ENCODE assay signal across 16 cellular contexts in genomic region chr20:57581202-57582028, GRCh38. TPM values are rescaled to one million over a fixed set of nuclear protein-coding genes. Genes with fewer than 3 reads are reported as not detected.
DNase-seq lines count a peak whose midpoint lies in the region; ATAC-seq and TF ChIP-seq lines count a peak whose summit lies in the region.
"Had no signal": no experiment of that assay in that cellular context is flagged by ENCODE, and none has a peak within 500 bp of the region (broad histone marks: within the 10 kb centered on the region; RNA-seq: fewer than 3 reads in every experiment).

No MANE protein-coding gene starts in this region.

- TF ChIP-seq EP300 in gastroesophageal sphincter (IDR thresholded peaks at IDR 0.05): no peak

- no peak overlapping the region for H3K4me3 ChIP-seq in gastroesophageal sphincter
- no peak overlapping the region for H3K4me3 ChIP-seq in osteoblast (ENCODE audit: insufficient read depth, low read length)
- no peak overlapping the region for H3K4me3 ChIP-seq in aorta (ENCODE audit: low read length in 2 of 2)

- H3K27me3 ChIP-seq in gastroesophageal sphincter (peaks cover 18% of the 10 kb centered on the region), osteoblast (ENCODE audit: insufficient read depth, low read length) (peaks cover 35% of the 10 kb centered on the region), aorta (ENCODE audit: control insufficient read depth in 1 of 2, insufficient read depth in 2 of 2, low read length in 1 of 2) (no peaks in the 10 kb centered on the region)

- intact Hi-C loops in aorta (cut with DNase I): no loop called here

- H3K36me3 Mint-ChIP-seq in activated CD8-positive, alpha-beta T cell treated with anti-CD3 and anti-CD28 coated beads, Interleukin-2, amount 10 ng/mL, durations not matched to agents 7 days and 5 days (ENCODE audit: low read depth): no peaks in the 10 kb centered on the region

- CTCF ChIA-PET in activated CD8-positive, alpha-beta T cell treated with anti-CD3 and anti-CD28 coated beads, Interleukin-2, amount 10 ng/mL, durations not matched to agents 7 days and 5 days (lab: Charles Lee): no interaction called here

- no peak overlapping the region for H3K4me2 ChIP-seq in osteoblast (ENCODE audit: insufficient read depth, low read length)

- peak overlapping the region in 3 of 4 donors; percentile 81 to 87 (median 83) for H3K27ac ChIP-seq in gastroesophageal sphincter
- no peak overlapping the region for H3K27ac ChIP-seq in osteoblast (ENCODE audit: low read depth, low read length)
- H3K27ac ChIP-seq in aorta (ENCODE audit: low read depth in 1 of 2, low read length in 2 of 2): no peak overlapping the region
- H3K27ac ChIP-seq: 22Rv1 had no signal

- TF ChIP-seq CTCF in gastroesophageal sphincter (IDR thresholded peaks at IDR 0.05) (no peak), osteoblast (IDR thresholded peaks at IDR 0.05; ENCODE audit: extremely low read depth, low read depth, low read length) (no peak)

- no peaks in the 10 kb centered on the region for H3K9me3 ChIP-seq in gastroesophageal sphincter
- H3K9me3 ChIP-seq in osteoblast (ENCODE audit: low read depth, low read length): peaks cover 2% of the 10 kb centered on the region
- H3K9me3 ChIP-seq in aorta (ENCODE audit: control insufficient read depth, low read length): no peaks in the 10 kb centered on the region

- H3K27me3 Mint-ChIP-seq in activated CD8-positive, alpha-beta T cell treated with anti-CD3 and anti-CD28 coated beads, Interleukin-2, amount 10 ng/mL, durations not matched to agents 7 days and 5 days (ENCODE audit: low read depth): peaks cover 28% of the 10 kb centered on the region

- H4K20me1 ChIP-seq in osteoblast (ENCODE audit: insufficient read depth, low read length): no peaks in the 10 kb centered on the region

- WGBS in gastroesophageal sphincter (ENCODE audit: low coverage in 1 of 2), 2 donors: 57 to 77% methylated on average over 1 to 8 of the region's 14 CpGs
- WGBS in aorta, 2 donors: 91 to 95% methylated on average over 14 of the region's 14 CpGs

- POLR2A ChIA-PET in activated CD8-positive, alpha-beta T cell treated with anti-CD3 and anti-CD28 coated beads, Interleukin-2, amount 10 ng/mL, durations not matched to agents 7 days and 5 days (lab: Charles Lee): no interaction called here

- no peak overlapping the region for H2AFZ ChIP-seq in osteoblast (ENCODE audit: low read length)

- H3K9me3 Mint-ChIP-seq in activated CD8-positive, alpha-beta T cell treated with anti-CD3 and anti-CD28 coated beads, Interleukin-2, amount 10 ng/mL, durations not matched to agents 7 days and 5 days (ENCODE audit: insufficient read depth): no peaks in the 10 kb centered on the region
- H3K9me3 Mint-ChIP-seq: activated T-cell treated with anti-CD3 and anti-CD28 coated beads, Interleukin-2, amount 50 U/mL, for 24 hours had no signal

- H3K79me2 ChIP-seq in osteoblast (ENCODE audit: insufficient read depth, low read length): no peaks in the 10 kb centered on the region

- no peaks in the 10 kb centered on the region for H3K4me1 Mint-ChIP-seq in activated CD8-positive, alpha-beta T cell treated with anti-CD3 and anti-CD28 coated beads, Interleukin-2, amount 10 ng/mL, durations not matched to agents 7 days and 5 days (ENCODE audit: low read depth)

- TF ChIP-seq POLR2A in gastroesophageal sphincter (IDR thresholded peaks at IDR 0.05): no peak

- ATAC-seq in gastroesophageal sphincter: peak; percentile 56
- ATAC-seq in aorta (ENCODE audit: low FRiP score): no peak
- ATAC-seq in activated CD4-positive, CD25-positive, alpha-beta regulatory T cell treated with anti-CD3 and anti-CD28 coated beads, Interleukin-2, amount 50 U/mL, for 24 hours: no peak
- no peak for ATAC-seq in activated CD8-positive, alpha-beta T cell treated with anti-CD3 and anti-CD28 coated beads, Interleukin-2, amount 10 ng/mL, durations not matched to agents 7 days and 5 days

- no peak overlapping the region for H3K4me3 Mint-ChIP-seq in activated CD8-positive, alpha-beta T cell treated with anti-CD3 and anti-CD28 coated beads, Interleukin-2, amount 10 ng/mL, durations not matched to agents 7 days and 5 days
- H3K4me3 Mint-ChIP-seq: activated T-cell treated with anti-CD3 and anti-CD28 coated beads, Interleukin-2, amount 50 U/mL, for 24 hours had no signal

- no peak overlapping the region for H3K27ac Mint-ChIP-seq in activated CD8-positive, alpha-beta T cell treated with anti-CD3 and anti-CD28 coated beads, Interleukin-2, amount 10 ng/mL, durations not matched to agents 7 days and 5 days
- H3K27ac Mint-ChIP-seq: activated T-cell treated with anti-CD3 and anti-CD28 coated beads, Interleukin-2, amount 50 U/mL, for 24 hours had no signal

- peaks cover 0 to 62% (median 7%) of the 10 kb centered on the region in 3 donors for H3K4me1 ChIP-seq in gastroesophageal sphincter
- H3K4me1 ChIP-seq in osteoblast (ENCODE audit: insufficient read depth, low read length): peaks cover 7% of the 10 kb centered on the region
- no peaks in the 10 kb centered on the region for H3K4me1 ChIP-seq in aorta (ENCODE audit: control insufficient read depth in 1 of 2, insufficient read depth in 2 of 2, low read length in 2 of 2)

- DNase-seq in SIG-M5 treated with dmso at 0.1 percent for 504 hours (lab: John Stamatoyannopoulos, UW; ENCODE audit: unreplicated experiment): peak; percentile 90
- DNase-seq in SIG-M5 (lab: John Stamatoyannopoulos, UW): no peak
- peak; percentile 52 for DNase-seq in osteoblast (ENCODE audit: insufficient read length, low spot score, missing footprints)
- DNase-seq in aorta: peak; percentile 35 to 48
- DNase-seq in activated CD8-positive, alpha-beta T cell treated with anti-CD3 and anti-CD28 coated beads, Interleukin-2, amount 10 ng/mL, durations not matched to agents 7 days and 5 days: no peak
- no peak for DNase-seq in HuH-7.5 (ENCODE audit: low spot score)
- DNase-seq: activated CD4-positive, CD25-positive, alpha-beta regulatory T cell; activated T-cell treated with anti-CD3 and anti-CD28 coated beads, Interleukin-2, amount 50 U/mL, for 24 hours; effector memory CD4-positive, alpha-beta T cell; SW 1271 had no signal

- H3K36me3 ChIP-seq in gastroesophageal sphincter: no peaks in the 10 kb centered on the region
- H3K36me3 ChIP-seq in osteoblast (ENCODE audit: insufficient read depth, low read length): no peaks in the 10 kb centered on the region
- no peaks in the 10 kb centered on the region for H3K36me3 ChIP-seq in aorta (ENCODE audit: control insufficient read depth in 1 of 2, insufficient read depth in 2 of 2, low read length in 1 of 2)

RNA-seq across cellular contexts. Expression of gene PCK1, which starts 20.5 kb away (rescaled TPM):
- total RNA-seq in gastroesophageal sphincter: 1 to 10 TPM in 1 of 4 donors, under 1 TPM in 3; 0.15 to 3.2 (median 0.23) TPM
- total RNA-seq in osteoblast: not detected in 2 replicates
- total RNA-seq in aorta: under 1 TPM; 0.21 to 0.39 TPM
- 10 to 100 TPM in 1 of 2 donors, under 1 TPM in 1; 0.69 to 49.2 TPM for polyA plus RNA-seq in aorta
- not detected for total RNA-seq in activated CD8-positive, alpha-beta T cell treated with anti-CD3 and anti-CD28 coated beads, Interleukin-2, amount 10 ng/mL, durations not matched to agents 7 days and 5 days
- total RNA-seq: lung microvascular endothelial cell, pulmonary artery endothelial cell had no signal

RNA-seq across cellular contexts. Expression of gene ZBP1, which starts 38.8 kb away (rescaled TPM):
- total RNA-seq in gastroesophageal sphincter (under 1 TPM in 2 of 4 donors, not detected in 2; 0.08 to 0.32 TPM), osteoblast (not detected in 2 replicates), aorta (1 to 10 TPM in 1 of 2 donors, under 1 TPM in 1; 0.88 to 1.6 TPM)
- polyA plus RNA-seq in aorta: under 1 TPM; 0.20 to 0.50 TPM
- total RNA-seq in activated CD8-positive, alpha-beta T cell treated with anti-CD3 and anti-CD28 coated beads, Interleukin-2, amount 10 ng/mL, durations not matched to agents 7 days and 5 days: 10 to 100 TPM; 10.2 to 11.7 TPM
- total RNA-seq: lung microvascular endothelial cell, pulmonary artery endothelial cell had no signal

RNA-seq across cellular contexts. Expression of gene CTCFL, which starts 56.5 kb away (rescaled TPM):
- total RNA-seq in gastroesophageal sphincter (not detected), osteoblast (not detected in 2 replicates), aorta (not detected)
- not detected for polyA plus RNA-seq in aorta
- not detected for total RNA-seq in activated CD8-positive, alpha-beta T cell treated with anti-CD3 and anti-CD28 coated beads, Interleukin-2, amount 10 ng/mL, durations not matched to agents 7 days and 5 days
- total RNA-seq: HT-29, lung microvascular endothelial cell, pulmonary artery endothelial cell had no signal

Comparison
In these comparisons a context has a peak if more than half of its experiments do, and no peak if none do; other contexts are left out.
1. DNase-seq: peak in SIG-M5 treated with dmso at 0.1 percent for 504 hours (single experiment), osteoblast (single experiment) and aorta (2 of 2); none in SIG-M5 (single experiment), activated CD8-positive, alpha-beta T cell treated with anti-CD3 and anti-CD28 coated beads, Interleukin-2, amount 10 ng/mL, durations not matched to agents 7 days and 5 days (single experiment) and HuH-7.5 (single experiment).
2. H3K27ac ChIP-seq: peak in gastroesophageal sphincter (3 of 4); none in osteoblast (single experiment) and aorta (0 of 2).
3. RNA of gene ZBP1, which starts 38.8 kb away (total RNA-seq): 10.2 to 11.7 TPM in activated CD8-positive, alpha-beta T cell treated with anti-CD3 and anti-CD28 coated beads, Interleukin-2, amount 10 ng/mL, durations not matched to agents 7 days and 5 days; 0.88 to 1.6 TPM in aorta, 0.08 to 0.32 TPM in gastroesophageal sphincter and not detected in osteoblast; every median in the first group is over 4 times any median in the second.